Comparison of ENCODE assay signal across 13 cellular contexts in genomic region chr2:696463-696862, GRCh38. TPM values are rescaled to one million over a fixed set of nuclear protein-coding genes. Genes with fewer than 3 reads are reported as not detected.
DNase-seq lines count a peak whose midpoint lies in the region; ATAC-seq and TF ChIP-seq lines count a peak whose summit lies in the region.
"Had no signal": no experiment of that assay in that cellular context is flagged by ENCODE, and none has a peak within 500 bp of the region (broad histone marks: within the 10 kb centered on the region; RNA-seq: fewer than 3 reads in every experiment).

No MANE protein-coding gene starts in this region.

- H3K27me3 ChIP-seq in Peyer's patch (no peaks in the 10 kb centered on the region), BE2C (no peaks in the 10 kb centered on the region)

- H3K4me1 ChIP-seq in Peyer's patch, result no peaks in the 10 kb centered on the region
- H3K4me1 ChIP-seq in BE2C, result no peaks in the 10 kb centered on the region

- no peak overlapping the region for H3K27ac ChIP-seq in Peyer's patch

- in situ Hi-C loops in GM13976 (cut with MboI; ENCODE audit: low sequenced_read_pairs, unreplicated experiment), result no loop called here

- H3K36me3 ChIP-seq in Peyer's patch (no peaks in the 10 kb centered on the region), BE2C (no peaks in the 10 kb centered on the region)

- peak; percentile 44 for DNase-seq in GM13976 (ENCODE audit: low spot score)
- DNase-seq in GM20000 (ENCODE audit: low spot score), result peak; percentile 54
- DNase-seq in Peyer's patch, result peak in 2 of 3 donors; percentile 60 to 71
- DNase-seq in BE2C, result no peak
- no peak for DNase-seq in activated CD4-positive, alpha-beta T cell treated with anti-CD3 and anti-CD28 coated beads, Interleukin-2, amount 50 U/mL, for 1 hour
- DNase-seq in putamen (ENCODE audit: low spot score), result no peak
- DNase-seq in EL, result no peak
- DNase-seq: activated naive CD4-positive, alpha-beta T cell treated with Interleukin-2 at 50 U/mL for 16 hours; Kasumi-1; NCI-H82; occipital lobe; T-helper 9 cell had no signal

- peak; percentile 99 for ATAC-seq in HG03060 (IDR thresholded peaks at IDR 0.05; ENCODE audit: low read depth, unreplicated experiment)

- no peak for TF ChIP-seq POLR2A in Peyer's patch (IDR thresholded peaks at IDR 0.05)

- H3K9me3 ChIP-seq in Peyer's patch (no peaks in the 10 kb centered on the region), BE2C (no peaks in the 10 kb centered on the region)

- H3K4me3 ChIP-seq in Peyer's patch (no peak overlapping the region), BE2C (ENCODE audit: low read depth, low read length) (no peak overlapping the region)

- no peak for TF ChIP-seq CTCF in GM13976 (IDR thresholded peaks at IDR 0.05; ENCODE audit: borderline replicate concordance, control extremely low read depth, extremely low read depth, insufficient read depth, missing control alignments)
- no peak for TF ChIP-seq CTCF in GM20000 (IDR thresholded peaks at IDR 0.05; ENCODE audit: extremely low read depth, missing control alignments)
- TF ChIP-seq CTCF in Peyer's patch (IDR thresholded peaks at IDR 0.05), result no peak
- TF ChIP-seq CTCF in BE2C (IDR thresholded peaks at IDR 0.05; ENCODE audit: low read depth, low read length), result no peak

RNA-seq across cellular contexts. Expression of gene TMEM18, which starts 19.3 kb away (rescaled TPM):
- 10 to 100 TPM; 13.9 to 22.8 (median 16.4) TPM for total RNA-seq in Peyer's patch
- polyA plus RNA-seq in BE2C (2012; ENCODE audit: insufficient read depth, insufficient read length, low read depth), result 40.7 TPM

Comparison
In these comparisons a context has a peak if more than half of its experiments do, and no peak if none do; other contexts are left out.
1. DNase-seq: peak in GM13976 (single experiment), GM20000 (single experiment) and Peyer's patch (2 of 3); none in BE2C (single experiment), activated CD4-positive, alpha-beta T cell treated with anti-CD3 and anti-CD28 coated beads, Interleukin-2, amount 50 U/mL, for 1 hour (single experiment), putamen (single experiment) and EL (single experiment).